ENCODE assay signal across 18 cellular contexts in the genomic region with DNA sequence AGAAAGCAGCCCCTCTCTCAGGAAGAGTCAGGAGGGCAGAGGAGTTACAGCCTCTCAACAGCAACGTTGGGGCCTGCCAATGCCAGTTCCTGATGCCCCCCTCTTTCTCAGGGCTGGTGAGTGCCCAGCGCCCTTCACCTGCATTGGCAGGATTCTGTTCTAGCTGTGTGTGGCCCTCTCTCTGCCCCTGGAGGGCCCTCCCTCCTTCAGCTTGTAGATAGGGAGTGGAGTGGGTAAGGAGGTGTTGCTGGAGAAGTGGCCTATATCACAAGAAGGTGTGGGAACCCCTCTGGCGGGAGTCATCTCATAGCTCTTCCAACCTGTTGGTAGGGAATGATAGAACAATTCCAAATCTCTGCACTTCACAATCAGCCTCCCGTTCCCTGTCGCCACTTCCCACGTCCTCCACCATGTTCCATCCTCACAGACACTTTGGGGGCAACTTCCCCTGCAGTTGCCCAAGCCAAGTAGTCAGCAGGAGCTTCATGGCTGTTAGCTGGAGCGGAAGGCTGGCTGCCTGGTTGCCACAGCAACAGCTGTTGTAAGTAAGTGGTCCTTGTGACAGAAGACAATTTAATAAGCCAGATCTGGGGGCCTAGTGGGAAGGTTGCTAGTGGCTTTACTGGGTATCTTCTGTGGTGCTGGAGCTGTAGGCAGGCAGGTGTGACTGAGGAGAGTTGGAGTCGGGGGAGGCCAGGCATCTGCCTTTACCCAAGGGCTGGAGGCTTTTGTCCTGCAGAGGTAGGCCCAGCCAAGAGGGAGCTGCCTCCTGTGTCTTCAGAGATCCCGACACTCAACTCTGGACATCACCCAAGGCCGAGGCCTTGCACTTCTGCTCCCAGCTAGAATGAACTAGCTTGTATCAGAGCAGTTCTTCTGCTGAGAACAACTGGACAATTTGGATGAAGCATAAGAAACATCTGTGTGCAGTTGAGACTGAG. TPM values are rescaled to one million over a fixed set of nuclear protein-coding genes. Genes with fewer than 3 reads are reported as not detected.
A peak's percentile ranks its signal among the peaks of the same experiment; 100 is the strongest.
DNase-seq lines count a peak whose midpoint lies in the region; ATAC-seq, FAIRE-seq and TF ChIP-seq lines count a peak whose summit lies in the region.
"Had no signal": no experiment of that assay in that cellular context is flagged by ENCODE, and none has a peak within 500 bp of the region (broad histone marks: within the 10 kb centered on the region; RNA-seq: fewer than 3 reads in every experiment).

No MANE protein-coding gene starts in this region.

- CTCF ChIA-PET in activated CD8-positive, alpha-beta memory T cell treated with anti-CD3 and anti-CD28 coated beads, Interleukin-2, amount 10 ng/mL, durations not matched to agents 7 days and 5 days (lab: Charles Lee): interaction anchor here (0.6 kb wide), 1 partner anchor 241 kb away, joined by 3 read pairs; no protein-coding TSS in a partner anchor

- TF ChIP-seq CTCF in right atrium auricular region (IDR thresholded peaks at IDR 0.05): no peak

- peaks cover 33% of the 10 kb centered on the region for H3K27me3 Mint-ChIP-seq in activated CD8-positive, alpha-beta memory T cell treated with anti-CD3 and anti-CD28 coated beads, Interleukin-2, amount 10 ng/mL, durations not matched to agents 7 days and 5 days

- no peak overlapping the region for H3K4me3 ChIP-seq in right atrium auricular region
- H3K4me3 ChIP-seq: colonic mucosa had no signal

- no peaks in the 10 kb centered on the region for H3K9me3 ChIP-seq in right atrium auricular region
- H3K9me3 ChIP-seq: Caco-2, colonic mucosa had no signal

- no peaks in the 10 kb centered on the region for H3K9me3 Mint-ChIP-seq in activated CD8-positive, alpha-beta memory T cell treated with anti-CD3 and anti-CD28 coated beads, Interleukin-2, amount 10 ng/mL, durations not matched to agents 7 days and 5 days (ENCODE audit: low read depth)
- H3K9me3 Mint-ChIP-seq: activated B cell treated with CpG ODN at 0.5 μM for 24 hours, immature natural killer cell, memory B cell, nephron had no signal

- ATAC-seq in activated CD8-positive, alpha-beta memory T cell treated with anti-CD3 and anti-CD28 coated beads, Interleukin-2, amount 10 ng/mL, durations not matched to agents 7 days and 5 days: no peak
- ATAC-seq in GM21619 (IDR thresholded peaks at IDR 0.05; ENCODE audit: unreplicated experiment): no peak

- H3K4me1 ChIP-seq in right atrium auricular region: peaks cover 0 to 22% of the 10 kb centered on the region in 2 donors
- H3K4me1 ChIP-seq: Caco-2, colonic mucosa had no signal

- no peak overlapping the region for H3K4me3 Mint-ChIP-seq in activated CD8-positive, alpha-beta memory T cell treated with anti-CD3 and anti-CD28 coated beads, Interleukin-2, amount 10 ng/mL, durations not matched to agents 7 days and 5 days
- H3K4me3 Mint-ChIP-seq: activated B cell treated with CpG ODN at 0.5 μM for 24 hours, immature natural killer cell, memory B cell, nephron had no signal

- no peaks in the 10 kb centered on the region for H3K36me3 ChIP-seq in right atrium auricular region
- H3K36me3 ChIP-seq: colonic mucosa had no signal

- peak; percentile 86 for FAIRE-seq in urothelium cell line (lab: Jason Lieb, UNC)
- FAIRE-seq: frontal cortex had no signal

- peak overlapping the region; percentile 1 to 42 for H3K27ac ChIP-seq in right atrium auricular region
- H3K27ac ChIP-seq: colonic mucosa had no signal

- DNase-seq in activated CD8-positive, alpha-beta memory T cell treated with anti-CD3 and anti-CD28 coated beads, Interleukin-2, amount 50 U/mL, for 48 hours: peak; percentile 30
- no peak for DNase-seq in activated CD8-positive, alpha-beta memory T cell treated with anti-CD3 and anti-CD28 coated beads, Interleukin-2, amount 10 ng/mL, durations not matched to agents 7 days and 5 days
- DNase-seq in SK-N-DZ (ENCODE audit: low spot score): peak; percentile 78
- DNase-seq in right atrium auricular region (ENCODE audit: low spot score): no peak
- DNase-seq in urothelium cell line (ENCODE audit: low spot score): peak; percentile 7
- DNase-seq in SHP77 treated with DMSO at 0.1 percent for 48 hours (lab: John Stamatoyannopoulos, UW): no peak
- no peak for DNase-seq in NK-92 treated with Interleukin-12 subunit alpha and Interleukin-12 subunit beta, amount 100 ng/mL, for 24 hours (lab: John Stamatoyannopoulos, UW)
- DNase-seq: activated B cell treated with CpG ODN at 0.5 μM for 24 hours, activated gamma-delta T cell treated with Interleukin-2 at 50 U/mL for 16 hours, colonic mucosa, immature natural killer cell, SHP77 had no signal

- H3K36me3 Mint-ChIP-seq in activated CD8-positive, alpha-beta memory T cell treated with anti-CD3 and anti-CD28 coated beads, Interleukin-2, amount 10 ng/mL, durations not matched to agents 7 days and 5 days: no peaks in the 10 kb centered on the region
- H3K36me3 Mint-ChIP-seq: immature natural killer cell, memory B cell had no signal

- H3K27ac Mint-ChIP-seq in activated CD8-positive, alpha-beta memory T cell treated with anti-CD3 and anti-CD28 coated beads, Interleukin-2, amount 10 ng/mL, durations not matched to agents 7 days and 5 days: no peak overlapping the region
- H3K27ac Mint-ChIP-seq: activated B cell treated with CpG ODN at 0.5 μM for 24 hours, immature natural killer cell, memory B cell, nephron had no signal

- H3K27me3 ChIP-seq in right atrium auricular region: no peaks in the 10 kb centered on the region
- H3K27me3 ChIP-seq: colonic mucosa had no signal

- H3K4me1 Mint-ChIP-seq in activated CD8-positive, alpha-beta memory T cell treated with anti-CD3 and anti-CD28 coated beads, Interleukin-2, amount 10 ng/mL, durations not matched to agents 7 days and 5 days: no peaks in the 10 kb centered on the region
- H3K4me1 Mint-ChIP-seq: activated B cell treated with CpG ODN at 0.5 μM for 24 hours, immature natural killer cell, memory B cell, nephron had no signal

RNA-seq across cellular contexts. Expression of gene GALNT16, which starts 38.4 kb away (rescaled TPM):
- under 1 TPM; 0.16 to 0.35 TPM for total RNA-seq in activated CD8-positive, alpha-beta memory T cell treated with anti-CD3 and anti-CD28 coated beads, Interleukin-2, amount 10 ng/mL, durations not matched to agents 7 days and 5 days
- 25.1 and 30.7 TPM in 2 replicates for polyA plus RNA-seq in SK-N-DZ (2014; cell fraction: cytosol; rRNA removed)
- 33.6 and 44.9 TPM in 2 replicates for polyA plus RNA-seq in SK-N-DZ (2014; cell fraction: nucleus; rRNA removed)
- total RNA-seq in right atrium auricular region: 10 to 100 TPM; 17.9 to 56.8 TPM
- total RNA-seq: HT-29 had no signal
- polyA plus RNA-seq: immature natural killer cell had no signal

Comparison
In these comparisons a context has a peak if more than half of its experiments do, and no peak if none do; other contexts are left out.
1. DNase-seq: peak in activated CD8-positive, alpha-beta memory T cell treated with anti-CD3 and anti-CD28 coated beads, Interleukin-2, amount 50 U/mL, for 48 hours (single experiment), SK-N-DZ (single experiment) and urothelium cell line (single experiment); none in activated CD8-positive, alpha-beta memory T cell treated with anti-CD3 and anti-CD28 coated beads, Interleukin-2, amount 10 ng/mL, durations not matched to agents 7 days and 5 days (single experiment), right atrium auricular region (single experiment), SHP77 treated with DMSO at 0.1 percent for 48 hours (single experiment) and NK-92 treated with Interleukin-12 subunit alpha and Interleukin-12 subunit beta, amount 100 ng/mL, for 24 hours (single experiment).
2. RNA of gene GALNT16, which starts 38.4 kb away (total RNA-seq): 17.9 to 56.8 TPM in right atrium auricular region; 0.16 to 0.35 TPM in activated CD8-positive, alpha-beta memory T cell treated with anti-CD3 and anti-CD28 coated beads, Interleukin-2, amount 10 ng/mL, durations not matched to agents 7 days and 5 days; every median in the first group is over 10 times any median in the second.